Comparison of ENCODE assay signal across 14 cellular contexts in genomic region chr12:105100207-105100985, GRCh38. TPM values are rescaled to one million over a fixed set of nuclear protein-coding genes. Genes with fewer than 3 reads are reported as not detected.
DNase-seq lines count a peak whose midpoint lies in the region; TF ChIP-seq lines count a peak whose summit lies in the region.
"Had no signal": no experiment of that assay in that cellular context is flagged by ENCODE, and none has a peak within 500 bp of the region (broad histone marks: within the 10 kb centered on the region; RNA-seq: fewer than 3 reads in every experiment).

No MANE protein-coding gene starts in this region.

- no peak for TF ChIP-seq CTCF in osteocyte (IDR thresholded peaks at IDR 0.05)

- intact Hi-C loops in head of caudate nucleus (cut with DNase I) = no loop called here

- peak overlapping the region; percentile 52 for H3K9ac ChIP-seq in GM23248

- peaks cover 4% of the 10 kb centered on the region for H3K9me3 Mint-ChIP-seq in osteocyte (ENCODE audit: unreplicated experiment)

- no peaks in the 10 kb centered on the region for H3K9me3 ChIP-seq in GM23248 (ENCODE audit: low read depth)

- peaks cover 10% of the 10 kb centered on the region for H3K4me1 ChIP-seq in GM23248 (ENCODE audit: insufficient read depth)

- 0 out of 2 replicates have a peak overlapping the region, but pooled peaks have one; percentile 0 for H3K27ac ChIP-seq in GM23248
- H3K27ac ChIP-seq: neutrophil had no signal

- 34 to 40% methylated on average over 7 of the region's 7 CpGs for WGBS in GM23248 (ENCODE audit: low coverage in 1 of 2, low lambda C conversion rate in 2 of 2, missing lambda C conversion rate in 2 of 2), 2 experiments

- peak overlapping the region; percentile 62 for H3K4me2 ChIP-seq in GM23248 (ENCODE audit: unreplicated experiment)

- H3K36me3 ChIP-seq in GM23248 (ENCODE audit: low read depth) = no peaks in the 10 kb centered on the region
- H3K36me3 ChIP-seq: neutrophil had no signal

- H3K79me2 ChIP-seq in GM23248 (ENCODE audit: insufficient read depth) = no peaks in the 10 kb centered on the region

- peaks cover 3% of the 10 kb centered on the region for H3K36me3 Mint-ChIP-seq in osteocyte (ENCODE audit: unreplicated experiment)

- no peaks in the 10 kb centered on the region for H3K27me3 Mint-ChIP-seq in osteocyte (ENCODE audit: unreplicated experiment)

- peak overlapping the region; percentile 84 for H2AFZ ChIP-seq in GM23248

- no peak overlapping the region for H3K4me3 Mint-ChIP-seq in osteocyte (ENCODE audit: unreplicated experiment)
- H3K4me3 Mint-ChIP-seq: stimulated activated naive CD8-positive, alpha-beta T cell treated with anti-CD3 and anti-CD28 coated beads, Interleukin-15, Interleukin-2, amounts not matched to agents 100 ng/mL and 50 ng/mL, for 24 hours; T-helper 2 cell treated with Interferon-gamma antibody and Interleukin-4, amounts not matched to agents 5 μg/mL and 100 μg/mL, for 36 hours had no signal

- H3K27ac Mint-ChIP-seq in osteocyte (ENCODE audit: unreplicated experiment) = peak overlapping the region; percentile 75
- H3K27ac Mint-ChIP-seq: stimulated activated naive CD8-positive, alpha-beta T cell treated with anti-CD3 and anti-CD28 coated beads, Interleukin-15, Interleukin-2, amounts not matched to agents 100 ng/mL and 50 ng/mL, for 24 hours; T-helper 2 cell treated with Interferon-gamma antibody and Interleukin-4, amounts not matched to agents 5 μg/mL and 100 μg/mL, for 36 hours had no signal

- H3K4me1 Mint-ChIP-seq in osteocyte (ENCODE audit: unreplicated experiment) = peaks cover 12% of the 10 kb centered on the region

- H3K4me3 ChIP-seq in GM23248 = peak overlapping the region; percentile 58

- DNase-seq in GM23248 (peak; percentile 77), NOMO-1 treated with dmso at 0.1 percent for 144 hours (lab: John Stamatoyannopoulos, UW; ENCODE audit: unreplicated experiment) (peak; percentile 24), dedifferentiated amniotic fluid mesenchymal stem cell (ENCODE audit: extremely low spot score) (peak; percentile 58), osteocyte (ENCODE audit: extremely low spot score, unreplicated experiment) (no peak), KBM-7 (no peak), medulla oblongata (ENCODE audit: extremely low spot score) (no peak), head of caudate nucleus (no peak), NCI-H2029 treated with DMSO at 0.1 percent for 48 hours (lab: John Stamatoyannopoulos, UW) (no peak)
- DNase-seq: amygdala, Karpas-422, left colon had no signal

- H3K27me3 ChIP-seq in GM23248 (replicated peaks; ENCODE audit: insufficient read depth) = no peaks in the 10 kb centered on the region

- H3F3A ChIP-seq in GM23248 (ENCODE audit: insufficient read depth) = no peaks in the 10 kb centered on the region; the same call in 1 of the 2 replicates

- no peaks in the 10 kb centered on the region for H4K20me1 ChIP-seq in GM23248 (ENCODE audit: insufficient read depth)

- in situ Hi-C loops in GM23248 (cut with MboI) = no loop called here
- in situ Hi-C loops in KBM-7 (cut with MboI; ENCODE audit: low pct_unique_long_range_greater_than_20kb, low sequenced_read_pairs) = no loop called here

- H3K9me2 ChIP-seq in GM23248 (ENCODE audit: insufficient read depth) = no peaks in the 10 kb centered on the region

RNA-seq across cellular contexts. Expression of gene WASHC4, which starts 7.1 kb away (rescaled TPM):
- total RNA-seq in GM23248 (2014; rRNA removed; shearing (Covaris generic)) = 63.4 and 64.2 TPM in 2 replicates
- 50.3 and 53.5 TPM in 2 replicates for polyA plus RNA-seq in GM23248 (2016; fragmentation: Nextera tagmentation; extraction: Ambion mirVana)
- total RNA-seq in osteocyte = 69.1 and 73.2 TPM in 2 replicates

RNA-seq across cellular contexts. Expression of gene ALDH1L2, which starts 16.1 kb away (rescaled TPM):
- 50.9 and 83.0 TPM in 2 replicates for total RNA-seq in GM23248 (2014; rRNA removed; shearing (Covaris generic))
- polyA plus RNA-seq in GM23248 (2016; fragmentation: Nextera tagmentation; extraction: Ambion mirVana) = 62.3 and 65.0 TPM in 2 replicates
- total RNA-seq in osteocyte = 85.5 and 90.5 TPM in 2 replicates

Comparison
In these comparisons a context has a peak if more than half of its experiments do, and no peak if none do; other contexts are left out.
1. DNase-seq: peak in GM23248 (single experiment), NOMO-1 treated with dmso at 0.1 percent for 144 hours (single experiment) and dedifferentiated amniotic fluid mesenchymal stem cell (single experiment); none in osteocyte (single experiment), KBM-7 (single experiment), medulla oblongata (single experiment), head of caudate nucleus (0 of 42) and NCI-H2029 treated with DMSO at 0.1 percent for 48 hours (single experiment).